Comparison of ENCODE assay signal across 17 cellular contexts in the genomic region with DNA sequence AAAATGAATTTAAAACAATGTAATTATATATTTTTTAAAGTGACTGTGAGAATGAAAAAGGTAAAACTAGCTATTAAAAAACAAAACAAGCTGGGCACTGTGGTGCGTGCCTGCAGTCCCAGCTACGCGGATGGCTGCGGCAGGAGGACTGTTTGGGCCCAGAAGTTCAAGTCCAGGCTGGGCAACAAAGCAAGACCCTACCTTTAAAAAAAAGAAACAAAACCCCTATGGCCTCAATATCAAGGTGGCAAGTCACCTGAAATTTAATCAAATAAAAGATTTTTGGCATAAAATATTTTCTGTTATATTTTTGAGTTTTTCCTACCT. TPM values are rescaled to one million over a fixed set of nuclear protein-coding genes. Genes with fewer than 3 reads are reported as not detected.
DNase-seq lines count a peak whose midpoint lies in the region; ATAC-seq, FAIRE-seq and TF ChIP-seq lines count a peak whose summit lies in the region.
"Had no signal": no experiment of that assay in that cellular context is flagged by ENCODE, and none has a peak within 500 bp of the region (broad histone marks: within the 10 kb centered on the region; RNA-seq: fewer than 3 reads in every experiment).

No MANE protein-coding gene starts in this region.

- no peak overlapping the region for H3K4me3 ChIP-seq in GM12878
- no peak overlapping the region for H3K4me3 ChIP-seq in sigmoid colon
- H3K4me3 ChIP-seq: lower lobe of right lung, transverse colon had no signal

- TF ChIP-seq CTCF in GM12878 (IDR thresholded peaks at IDR 0.05 in 2 of 3, conservative IDR thresholded peaks at IDR 0.05 in 1 of 3; ENCODE audit: control insufficient read depth in 2 of 3, extremely low read depth in 1 of 3, insufficient read depth in 1 of 3, low read depth in 3 of 3, low read length in 3 of 3) (no peak), sigmoid colon (IDR thresholded peaks at IDR 0.05) (no peak)

- in situ Hi-C loops in GM12878 (cut with MboI) = no loop called here

- H3K4me2 ChIP-seq in GM12878 (ENCODE audit: control insufficient read depth, insufficient read depth) = peak overlapping the region; percentile 93

- no peak for TF ChIP-seq RAD21 in GM12878 (IDR thresholded peaks at IDR 0.05; ENCODE audit: insufficient read depth, low read depth, low read length)

- H3K79me2 ChIP-seq in GM12878 (ENCODE audit: control insufficient read depth, insufficient read depth, low read length) = no peaks in the 10 kb centered on the region

- ATAC-seq in GM18868 (IDR thresholded peaks at IDR 0.05; ENCODE audit: unreplicated experiment) = peak; percentile 20
- ATAC-seq in GM21576 (IDR thresholded peaks at IDR 0.05; ENCODE audit: unreplicated experiment) = peak; percentile 3
- peak; percentile 32 for ATAC-seq in HG03135 (IDR thresholded peaks at IDR 0.05; ENCODE audit: unreplicated experiment)
- ATAC-seq in GM12878 = peak; percentile 57
- no peak for ATAC-seq in HG03457 (IDR thresholded peaks at IDR 0.05; ENCODE audit: unreplicated experiment)

- H3K4me1 ChIP-seq in GM12878 (ENCODE audit: control insufficient read depth, insufficient read depth, low read length) (peaks cover 30% of the 10 kb centered on the region), sigmoid colon (no peaks in the 10 kb centered on the region)
- H3K4me1 ChIP-seq: lower lobe of right lung, transverse colon had no signal

- POLR2A ChIA-PET in GM12878 (lab: Charles Lee) = interaction anchor here (0.7 kb wide), 1 partner anchor 47 kb away, joined by 3 read pairs; a partner anchor contains a TSS

- CTCF ChIA-PET in GM12878 (lab: Yijun Ruan, JAX) = interaction anchor here (0.7 to 1.5 kb wide), 6 partner anchors 9 to 227 kb away, joined by 3 to 6 read pairs (median 4); no protein-coding TSS in a partner anchor

- TF ChIP-seq POLR2A in GM12878 (IDR thresholded peaks at IDR 0.05; ENCODE audit: low read depth, low read length) = no peak
- TF ChIP-seq POLR2A in sigmoid colon (IDR thresholded peaks at IDR 0.05) = no peak

- no peaks in the 10 kb centered on the region for H3K27me3 ChIP-seq in GM12878 (replicated peaks in 1 of 2; ENCODE audit: control insufficient read depth in 2 of 2, insufficient read depth in 2 of 2, low read length in 1 of 2)
- H3K27me3 ChIP-seq in sigmoid colon = no peaks in the 10 kb centered on the region
- H3K27me3 ChIP-seq: transverse colon had no signal

- H3K27ac ChIP-seq in GM12878 (ENCODE audit: control insufficient read depth, insufficient read depth) = no peak overlapping the region
- no peak overlapping the region for H3K27ac ChIP-seq in sigmoid colon
- H3K27ac ChIP-seq: lower lobe of right lung, transverse colon, VCaP had no signal

- H3K9me3 ChIP-seq in GM12878 (replicated peaks; ENCODE audit: control insufficient read depth, insufficient read depth, low read length) = no peaks in the 10 kb centered on the region
- H3K9me3 ChIP-seq in sigmoid colon = no peaks in the 10 kb centered on the region
- H3K9me3 ChIP-seq: lower lobe of right lung, transverse colon had no signal

- FAIRE-seq in GM12878 (lab: Jason Lieb, UNC) = no peak

- H3K36me3 ChIP-seq in GM12878 (ENCODE audit: control insufficient read depth in 2 of 2, insufficient read depth in 2 of 2, low read length in 1 of 2) (peaks cover 2 to 8% of the 10 kb centered on the region in 2 experiments; a peak in 2 of 4 replicates), sigmoid colon (peaks cover 17 to 85% (median 31%) of the 10 kb centered on the region in 4 donors)

- no TSS peak for BruUV-seq in GM12878 (replicated peaks; lab: Mats Ljungman, UMichigan)

- no peak overlapping the region for H2AFZ ChIP-seq in GM12878 (ENCODE audit: control insufficient read depth, low read depth, low read length)

- DNase-seq in GM12878 (ENCODE audit: low read depth, low spot score) (no peak), sigmoid colon (no peak), DMS 273 treated with DMSO at 0.1 percent for 48 hours (lab: John Stamatoyannopoulos, UW) (no peak), NCI-H2171 treated with DMSO at 0.1 percent for 48 hours (lab: John Stamatoyannopoulos, UW) (no peak)
- DNase-seq: activated CD8-positive, alpha-beta memory T cell treated with anti-CD3 and anti-CD28 coated beads, Interleukin-2, amount 50 U/mL, for 48 hours; activated naive CD8-positive, alpha-beta T cell treated with anti-CD3 and anti-CD28 coated beads, Interleukin-2, amount 10 ng/mL, durations not matched to agents 7 days and 5 days; CD8-positive, alpha-beta memory T cell; lower lobe of right lung; NCI-H146; NCI-H82; occipital lobe; transverse colon had no signal

- WGBS in GM12878 (ENCODE audit: insufficient coverage, insufficient replicate concordance, low lambda C conversion rate, missing lambda C conversion rate) = 81% methylated on average over 4 of the region's 4 CpGs
- WGBS in sigmoid colon, 2 donors = 85 to 96% methylated on average over 4 of the region's 4 CpGs

- SMC1A ChIA-PET in GM12878 (lab: Charles Lee; ENCODE audit: uncharacterized antibody, unreplicated experiment) = interaction anchor here (0.7 to 2.1 kb wide), 6 partner anchors 10 to 95 kb away, joined by 3 to 10 read pairs (median 5); no protein-coding TSS in a partner anchor

- H3K9ac ChIP-seq in GM12878 (ENCODE audit: control insufficient read depth, insufficient read depth, low read length) = no peak overlapping the region

- no peaks in the 10 kb centered on the region for H4K20me1 ChIP-seq in GM12878 (ENCODE audit: control insufficient read depth, insufficient read depth)

- TF ChIP-seq EP300 in GM12878 (IDR thresholded peaks at IDR 0.05; ENCODE audit: borderline replicate concordance in 1 of 2, control insufficient read depth in 1 of 2, low read depth in 2 of 2, low read length in 2 of 2) (no peak), sigmoid colon (IDR thresholded peaks at IDR 0.05) (no peak)

- intact Hi-C loops in GM12878 (cut with micrococcal nuclease; ENCODE audit: unreplicated experiment) (loop anchor here (2.0 kb wide), 1 partner anchor 72 kb away; a partner anchor contains a TSS), sigmoid colon (cut with DNase I) (no loop called here)

- RAD21 ChIA-PET in GM12878 (lab: Charles Lee; ENCODE audit: unreplicated experiment) = interaction anchor here (1.2 to 1.5 kb wide), 3 partner anchors 10 to 194 kb away, joined by 3 to 4 read pairs (median 3); a partner anchor contains a TSS

TF ChIP-seq in GM12878, 131 proteins besides CTCF, POLR2A, EP300 and RAD21:
- TF ChIP-seq ZBED1 (IDR thresholded peaks at IDR 0.05; ENCODE audit: borderline replicate concordance) (0 out of 2 replicates have a peak, but pooled peaks have one; percentile 0), NFIC (IDR thresholded peaks at IDR 0.05; ENCODE audit: low read depth, low read length) (peak; percentile 9; the same call in 1 of the 2 replicates), NR2C1 (IDR thresholded peaks at IDR 0.05) (no peak)
- TF ChIP-seq, protein P1, sequence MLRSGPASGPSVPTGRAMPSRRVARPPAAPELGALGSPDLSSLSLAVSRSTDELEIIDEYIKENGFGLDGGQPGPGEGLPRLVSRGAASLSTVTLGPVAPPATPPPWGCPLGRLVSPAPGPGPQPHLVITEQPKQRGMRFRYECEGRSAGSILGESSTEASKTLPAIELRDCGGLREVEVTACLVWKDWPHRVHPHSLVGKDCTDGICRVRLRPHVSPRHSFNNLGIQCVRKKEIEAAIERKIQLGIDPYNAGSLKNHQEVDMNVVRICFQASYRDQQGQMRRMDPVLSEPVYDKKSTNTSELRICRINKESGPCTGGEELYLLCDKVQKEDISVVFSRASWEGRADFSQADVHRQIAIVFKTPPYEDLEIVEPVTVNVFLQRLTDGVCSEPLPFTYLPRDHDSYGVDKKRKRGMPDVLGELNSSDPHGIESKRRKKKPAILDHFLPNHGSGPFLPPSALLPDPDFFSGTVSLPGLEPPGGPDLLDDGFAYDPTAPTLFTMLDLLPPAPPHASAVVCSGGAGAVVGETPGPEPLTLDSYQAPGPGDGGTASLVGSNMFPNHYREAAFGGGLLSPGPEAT (IDR thresholded peaks at IDR 0.05; ENCODE audit: low read depth) = peak; percentile 8; the same call in 1 of the 2 replicates
TF ChIP-seq in GM12878: peak in this region for 3.

RNA-seq across cellular contexts. Expression of a gene that starts 46.9 kb away (rescaled TPM):
- total RNA-seq in GM12878 (2013; cell fraction: nucleolus; rRNA removed) = 18.6 and 21.3 TPM in 2 replicates
- total RNA-seq in GM12878 (2014; rRNA removed) (9.8 and 10.8 TPM in 2 replicates), GM12878 (2014; rRNA removed; fragmentation: Illumina TruSeq; extraction: Trizol) (14.5 and 14.9 TPM in 2 replicates), GM12878 (2021) (19.2 and 19.6 TPM in 2 replicates), sigmoid colon (10 to 100 TPM; 14.9 to 20.9 (median 19.6) TPM)
- 4.5 TPM for polyA plus RNA-seq in GM12878 (2011; ENCODE audit: low read depth)
- polyA plus RNA-seq in GM12878 (2011; rRNA removed) (18.8 and 25.6 TPM in 2 replicates), GM12878 (2014; fragmentation: Illumina TruSeq; extraction: Trizol) (14.9 and 19.2 TPM in 2 replicates), GM12878 (2014; fragmentation: Nextera tagmentation; extraction: Ambion mirVana) (1 to 10 TPM in 1 of 2 experiments, under 1 TPM in 1; 1.00 to 1.4 TPM), GM12878 (2014; rRNA removed) (8.2 and 8.4 TPM in 2 replicates), GM12878 (2016; fragmentation: Nextera tagmentation; extraction: Ambion mirVana) (1 to 10 TPM; 5.2 to 6.4 TPM), sigmoid colon (1 to 10 TPM; 7.8 to 8.8 (median 8.5) TPM)
- polyA plus RNA-seq in GM12878 (2011; cell fraction: cytosol; rRNA removed) = 6.9 and 8.2 TPM in 2 replicates
- polyA plus RNA-seq in GM12878 (2011; cell fraction: nucleus; rRNA removed) = 12.4 and 15.7 TPM in 2 replicates
- polyA plus RNA-seq in GM12878 (2012) = 5.3 and 6.9 TPM in 2 replicates
- 23.0 and 43.3 TPM in 2 replicates for polyA minus RNA-seq in GM12878 (2011; rRNA and poly(A)+ RNA removed)
- 5.7 and 7.6 TPM in 2 replicates for polyA minus RNA-seq in GM12878 (2011; cell fraction: cytosol; rRNA and poly(A)+ RNA removed)
- polyA minus RNA-seq in GM12878 (2011; cell fraction: nucleus; rRNA and poly(A)+ RNA removed) = 8.9 and 12.9 TPM in 2 replicates
